Comparison of ENCODE assay signal across 19 cellular contexts in genomic region chr11:2257023-2257700, GRCh38. TPM values are rescaled to one million over a fixed set of nuclear protein-coding genes. Genes with fewer than 3 reads are reported as not detected.
DNase-seq lines count a peak whose midpoint lies in the region; ATAC-seq and TF ChIP-seq lines count a peak whose summit lies in the region.
"Had no signal": no experiment of that assay in that cellular context is flagged by ENCODE, and none has a peak within 500 bp of the region (broad histone marks: within the 10 kb centered on the region; RNA-seq: fewer than 3 reads in every experiment).

No MANE protein-coding gene starts in this region.

- H3T11ph ChIP-seq in H9 (ENCODE audit: low read length), result no peak overlapping the region

- WGBS in H9 (ENCODE audit: extremely low coverage, insufficient read length, low lambda C conversion rate), result no CpG with 5 or more reads among the region's 28 CpGs
- 33 to 65% (median 49%) methylated on average over 15 to 28 of the region's 28 CpGs for WGBS in stomach, 5 donors

- no peak for ATAC-seq in GM19324 (IDR thresholded peaks at IDR 0.05; ENCODE audit: low FRiP score, unreplicated experiment)

- no peak overlapping the region for H3K4ac ChIP-seq in H9 (ENCODE audit: low read depth, low read length)

- no peaks in the 10 kb centered on the region for H3K4me1 Mint-ChIP-seq in H9
- peaks cover 7% of the 10 kb centered on the region for H3K4me1 Mint-ChIP-seq in MCF 10A (ENCODE audit: insufficient read depth, unreplicated experiment)
- H3K4me1 Mint-ChIP-seq: activated B cell treated with CpG ODN at 0.5 μM for 24 hours; activated naive CD4-positive, alpha-beta T cell treated with anti-CD3 and anti-CD28 coated beads, Interleukin-2, amount 10 ng/mL, durations not matched to agents 7 days and 5 days had no signal

- TF ChIP-seq EP300 in stomach (IDR thresholded peaks at IDR 0.05), result no peak

- TF ChIP-seq POLR2A in stomach (IDR thresholded peaks at IDR 0.05), result no peak

- no peak for TF ChIP-seq CTCF in H9 (conservative IDR thresholded peaks at IDR 0.05)
- TF ChIP-seq CTCF in MCF 10A (IDR thresholded peaks at IDR 0.05; ENCODE audit: unreplicated experiment), result no peak
- TF ChIP-seq CTCF in stomach (IDR thresholded peaks at IDR 0.05), result no peak

- peak overlapping the region; percentile 59; the same call in 1 of the 2 replicates for H3K14ac ChIP-seq in H9 (ENCODE audit: insufficient read depth, low read length)

- H3K36me3 ChIP-seq in stomach, result no peaks in the 10 kb centered on the region
- H3K36me3 ChIP-seq: tibial nerve had no signal

- no peaks in the 10 kb centered on the region for H3K4me1 ChIP-seq in H9 (ENCODE audit: insufficient read depth, low read length)
- peaks cover 0 to 10% (median 6%) of the 10 kb centered on the region in 4 donors for H3K4me1 ChIP-seq in stomach
- H3K4me1 ChIP-seq: tibial nerve had no signal

- intact Hi-C loops in MCF 10A (cut with micrococcal nuclease) (no loop called here), stomach (cut with DNase I; ENCODE audit: low total_unique reads) (no loop called here)

- H2AK5ac ChIP-seq in H9 (ENCODE audit: insufficient read length, low read length), result no peak overlapping the region

- H3K79me1 ChIP-seq in H9 (ENCODE audit: insufficient read depth, low read depth, low read length, poor library complexity, severe bottlenecking), result no peaks in the 10 kb centered on the region

- peaks cover 2% of the 10 kb centered on the region for H4K20me1 ChIP-seq in H9 (ENCODE audit: control insufficient read depth, insufficient read depth, insufficient read length)

- H3K9me3 ChIP-seq in H9 (ENCODE audit: control insufficient read depth, low read depth, low read length) (no peaks in the 10 kb centered on the region), stomach (no peaks in the 10 kb centered on the region)

- H3K56ac ChIP-seq in H9 (ENCODE audit: insufficient read length, low read depth, low read length), result no peak overlapping the region

- no peak overlapping the region for H3K18ac ChIP-seq in H9 (ENCODE audit: insufficient read length, low read depth, low read length)

- no peak overlapping the region for H3K4me3 ChIP-seq in stomach
- H3K4me3 ChIP-seq: tibial nerve had no signal

- H2AFZ ChIP-seq in H9 (ENCODE audit: low read length), result no peak overlapping the region

- H3K79me2 ChIP-seq in H9 (ENCODE audit: insufficient read depth, low read length), result no peaks in the 10 kb centered on the region

- peaks cover 0 to 9% of the 10 kb centered on the region in 2 experiments; a peak in 2 of 5 replicates for H3K9me3 Mint-ChIP-seq in H9
- H3K9me3 Mint-ChIP-seq in MCF 10A (ENCODE audit: unreplicated experiment), result no peaks in the 10 kb centered on the region
- H3K9me3 Mint-ChIP-seq: activated naive CD4-positive, alpha-beta T cell treated with anti-CD3 and anti-CD28 coated beads, Interleukin-2, amount 10 ng/mL, durations not matched to agents 7 days and 5 days had no signal

- H3K4me3 Mint-ChIP-seq in H9, result no peak overlapping the region
- peak overlapping the region; percentile 6 for H3K4me3 Mint-ChIP-seq in MCF 10A (ENCODE audit: unreplicated experiment)
- H3K4me3 Mint-ChIP-seq: activated B cell treated with CpG ODN at 0.5 μM for 24 hours; activated naive CD4-positive, alpha-beta T cell treated with anti-CD3 and anti-CD28 coated beads, Interleukin-2, amount 10 ng/mL, durations not matched to agents 7 days and 5 days had no signal

- POLR2A ChIA-PET in MCF 10A (lab: Yijun Ruan, JAX), result interaction anchor here (0.6 kb wide), 1 partner anchor 12 kb away, joined by 3 read pairs; no protein-coding TSS in a partner anchor

- H3K4me2 ChIP-seq in H9 (ENCODE audit: insufficient read depth, insufficient read length, low read length), result no peak overlapping the region
- H3K4me2 ChIP-seq: KMS-11 had no signal

- no TSS peak for BruUV-seq in MCF 10A (replicated peaks; lab: Mats Ljungman, UMichigan)

- no peak overlapping the region for H2BK15ac ChIP-seq in H9 (ENCODE audit: low read depth, low read length)

- H3K36me3 Mint-ChIP-seq in H9 (ENCODE audit: insufficient read depth in 1 of 3, low read depth in 3 of 3) (no peaks in the 10 kb centered on the region; a peak in 1 of 7 replicates), MCF 10A (ENCODE audit: insufficient read depth, unreplicated experiment) (no peaks in the 10 kb centered on the region)
- H3K36me3 Mint-ChIP-seq: activated naive CD4-positive, alpha-beta T cell treated with anti-CD3 and anti-CD28 coated beads, Interleukin-2, amount 10 ng/mL, durations not matched to agents 7 days and 5 days had no signal

- H3K27me3 Mint-ChIP-seq in H9 (ENCODE audit: low read depth), result peaks cover 50% of the 10 kb centered on the region
- no peaks in the 10 kb centered on the region for H3K27me3 Mint-ChIP-seq in MCF 10A (ENCODE audit: insufficient read depth, unreplicated experiment)
- H3K27me3 Mint-ChIP-seq: activated B cell treated with CpG ODN at 0.5 μM for 24 hours had no signal

- no peak overlapping the region for H4K91ac ChIP-seq in H9 (ENCODE audit: insufficient read length, low read depth, low read length)

- H4K8ac ChIP-seq in H9 (replicated peaks; ENCODE audit: insufficient read length, low read depth, low read length), result no peak overlapping the region

- H3K27ac Mint-ChIP-seq in H9 (no peak overlapping the region; a peak in 1 of 7 replicates), MCF 10A (ENCODE audit: low read depth, unreplicated experiment) (no peak overlapping the region)
- H3K27ac Mint-ChIP-seq: activated B cell treated with CpG ODN at 0.5 μM for 24 hours; activated naive CD4-positive, alpha-beta T cell treated with anti-CD3 and anti-CD28 coated beads, Interleukin-2, amount 10 ng/mL, durations not matched to agents 7 days and 5 days had no signal

- no peak overlapping the region for H2BK5ac ChIP-seq in H9 (ENCODE audit: insufficient read length, low read length)

- CTCF ChIA-PET in MCF 10A (lab: Yijun Ruan, JAX), result interaction anchor here (0.9 kb wide), 1 partner anchor 13 kb away, joined by 3 read pairs; no protein-coding TSS in a partner anchor

- no peak overlapping the region for H3K27ac ChIP-seq in H9 (ENCODE audit: insufficient read length, low read depth, low read length)
- no peak overlapping the region for H3K27ac ChIP-seq in stomach
- H3K27ac ChIP-seq: KMS-11, tibial nerve had no signal

- no peak overlapping the region for H3K9ac ChIP-seq in H9 (ENCODE audit: extremely low read depth, insufficient read length, low read length)
- H3K9ac ChIP-seq: KMS-11 had no signal

- H4K5ac ChIP-seq in H9 (ENCODE audit: insufficient read length, low read depth, low read length), result no peak overlapping the region

- no peak overlapping the region for H2BK120ac ChIP-seq in H9 (ENCODE audit: low read depth, low read length, poor library complexity, severe bottlenecking)

- DNase-seq in H9 (peak; percentile 20), MCF 10A (ENCODE audit: unreplicated experiment) (no peak), left kidney (ENCODE audit: low read depth, low spot score) (peak; percentile 80), stomach (peak; percentile 71), GM19238 (ENCODE audit: insufficient read length, low spot score) (no peak), NAMALWA (ENCODE audit: low spot score) (no peak)
- DNase-seq: activated B cell treated with CpG ODN at 0.5 μM for 24 hours; activated naive CD4-positive, alpha-beta T cell treated with anti-CD3 and anti-CD28 coated beads, Interleukin-2, amount 10 ng/mL, durations not matched to agents 7 days and 5 days; C1 segment of cervical spinal cord; caudate nucleus; NCI-H1694; stimulated activated CD4-positive, alpha-beta T cell treated with anti-CD3 and anti-CD28 coated beads, Interleukin-2, amount 100 ng/mL, for 24 hours had no signal

- H3K23ac ChIP-seq in H9 (ENCODE audit: insufficient read length, low read depth, low read length), result no peak overlapping the region

- H3K27me3 ChIP-seq in H9 (ENCODE audit: insufficient read depth, low read length) (no peaks in the 10 kb centered on the region), stomach (peaks cover 0 to 21% (median 0%) of the 10 kb centered on the region in 3 donors)
- H3K27me3 ChIP-seq: tibial nerve had no signal

- no peak overlapping the region for H2BK20ac ChIP-seq in H9 (ENCODE audit: low read depth, low read length, poor library complexity, severe bottlenecking)

- no peaks in the 10 kb centered on the region for H3K23me2 ChIP-seq in H9 (ENCODE audit: insufficient read length, low read depth, low read length, poor library complexity, severe bottlenecking)

- H2BK12ac ChIP-seq in H9 (ENCODE audit: insufficient read length, low read depth, low read length), result no peak overlapping the region

RNA-seq across cellular contexts. Expression of gene ASCL2, which starts 13.2 kb away (rescaled TPM):
- total RNA-seq in H9 (2021) (0.35 TPM in 2 replicates), MCF 10A (2022) (not detected in 2 replicates), stomach (1 to 10 TPM in 1 of 5 donors, not detected in 4; 2.6 TPM)
- polyA plus RNA-seq in stomach, result 1 to 10 TPM in 2 of 3 donors, under 1 TPM in 1; 0.81 to 6.3 (median 1.8) TPM
- total RNA-seq: glomerular endothelial cell, NCI-H460, OCI-LY7, renal cortical epithelial cell had no signal

RNA-seq across cellular contexts. Expression of gene C11orf21, which starts 44.6 kb away (rescaled TPM):
- total RNA-seq in H9 (2021) (not detected in 2 replicates), MCF 10A (2022) (not detected in 2 replicates), stomach (1 to 10 TPM in 1 of 5 donors, under 1 TPM in 2, not detected in 2; 0.72 to 1.3 (median 0.92) TPM)
- polyA plus RNA-seq in stomach, result 1 to 10 TPM in 1 of 3 donors, under 1 TPM in 2; 0.61 to 1.8 (median 0.63) TPM
- total RNA-seq: glomerular endothelial cell, NCI-H460 had no signal

RNA-seq across cellular contexts. Expression of gene TSPAN32, which starts 44.7 kb away (rescaled TPM):
- total RNA-seq in H9 (2021), result not detected in 2 replicates
- total RNA-seq in MCF 10A (2022), result not detected in 2 replicates
- 1 to 10 TPM in 1 of 5 donors, not detected in 4; 1.5 TPM for total RNA-seq in stomach
- polyA plus RNA-seq in stomach, result 1 to 10 TPM; 1.1 to 9.0 (median 3.1) TPM
- total RNA-seq: glomerular endothelial cell, NCI-H460, renal cortical epithelial cell had no signal

Comparison
In these comparisons a context has a peak if more than half of its experiments do, and no peak if none do; other contexts are left out.
1. DNase-seq: peak in H9 (single experiment), left kidney (single experiment) and stomach (single experiment); none in MCF 10A (single experiment), GM19238 (single experiment) and NAMALWA (single experiment).